In the genomic region with DNA sequence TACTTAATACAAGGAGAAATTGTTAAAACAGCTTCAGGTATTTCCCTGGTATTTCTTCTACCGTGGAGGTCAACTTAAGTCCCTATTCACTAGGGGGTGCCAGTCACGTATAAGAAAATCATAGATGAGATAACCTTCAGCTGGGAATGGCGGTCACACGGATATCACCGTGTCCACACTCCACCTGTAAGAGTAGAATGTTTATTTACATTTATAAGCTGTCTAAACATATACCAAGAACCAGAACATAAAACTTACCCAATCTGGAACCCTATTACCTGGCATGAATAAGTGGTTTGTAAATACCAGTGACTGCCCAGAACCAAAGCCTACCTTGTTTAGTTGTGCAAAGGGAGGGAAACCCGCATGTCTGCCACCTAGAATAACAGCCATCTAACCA, we compare ENCODE assay signal across 8 cellular contexts. TPM values are rescaled to one million over a fixed set of nuclear protein-coding genes. Genes with fewer than 3 reads are reported as not detected.
DNase-seq lines count a peak whose midpoint lies in the region; ATAC-seq lines count a peak whose summit lies in the region.

No MANE protein-coding gene starts in this region.

- H3K4me3 ChIP-seq in MG63: no peak overlapping the region

- DNase-seq in COLO829 (ENCODE audit: low spot score): peak; percentile 25
- DNase-seq in NCI-H510A treated with DMSO at 0.1 percent for 48 hours (lab: John Stamatoyannopoulos, UW): peak; percentile 12
- peak; percentile 39 for DNase-seq in activated CD4-positive, alpha-beta T cell treated with anti-CD3 and anti-CD28 coated beads, Interleukin-2, amount 50 U/mL, for 1 hour
- peak; percentile 71 for DNase-seq in fibroblast of peridontal ligament (ENCODE audit: extremely low read depth)
- DNase-seq in pons (ENCODE audit: low spot score): peak; percentile 77
- no peak for DNase-seq in MG63

- ATAC-seq in GM18868 (IDR thresholded peaks at IDR 0.05; ENCODE audit: unreplicated experiment) (peak; percentile 57), HG03354 (IDR thresholded peaks at IDR 0.05; ENCODE audit: poor library complexity, severe bottlenecking, unreplicated experiment) (peak; percentile 71)

- H3K36me3 ChIP-seq in MG63: no peaks in the 10 kb centered on the region

- peaks cover 32% of the 10 kb centered on the region for H3K27me3 ChIP-seq in MG63

- no peaks in the 10 kb centered on the region for H3K9me3 ChIP-seq in MG63

RNA-seq across cellular contexts. Expression of a gene that starts 1.9 kb away (rescaled TPM):
- 0.10 and 0.20 TPM in 2 replicates for total RNA-seq in MG63 (2014; rRNA removed; shearing (Covaris generic); ENCODE audit: low replicate concordance)

RNA-seq across cellular contexts. Expression of a gene that starts 55.2 kb away (rescaled TPM):
- 43.2 and 173 TPM in 2 replicates for total RNA-seq in MG63 (2014; rRNA removed; shearing (Covaris generic); ENCODE audit: low replicate concordance)
